2 cellular contexts compared by ENCODE assay signal in the genomic region with DNA sequence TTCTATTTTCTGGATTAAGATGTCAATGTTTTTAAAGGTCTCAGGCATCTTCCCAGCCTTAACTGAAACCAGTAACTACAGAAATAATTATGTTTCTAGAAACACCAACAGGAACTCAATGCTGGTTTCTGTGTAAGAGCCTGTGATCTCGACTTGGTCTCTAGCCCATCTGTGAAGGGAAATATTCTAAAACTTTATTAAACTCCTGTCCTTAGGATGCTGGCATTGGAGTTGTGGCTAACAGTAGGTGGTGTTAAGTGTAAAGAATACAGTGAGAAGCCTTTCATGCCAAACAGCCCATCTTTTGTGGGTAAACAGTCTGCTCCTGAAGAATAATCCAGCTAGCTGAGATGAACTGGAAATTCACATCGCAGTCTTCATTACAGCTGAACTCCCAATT.
TF ChIP-seq lines count a peak whose summit lies in the region.

No MANE protein-coding gene starts in this region.

TF ChIP-seq in Ishikawa, 13 proteins besides CTCF, POLR2A, EP300 and RAD21 (continued from another document):
- TF ChIP-seq, protein P1, sequence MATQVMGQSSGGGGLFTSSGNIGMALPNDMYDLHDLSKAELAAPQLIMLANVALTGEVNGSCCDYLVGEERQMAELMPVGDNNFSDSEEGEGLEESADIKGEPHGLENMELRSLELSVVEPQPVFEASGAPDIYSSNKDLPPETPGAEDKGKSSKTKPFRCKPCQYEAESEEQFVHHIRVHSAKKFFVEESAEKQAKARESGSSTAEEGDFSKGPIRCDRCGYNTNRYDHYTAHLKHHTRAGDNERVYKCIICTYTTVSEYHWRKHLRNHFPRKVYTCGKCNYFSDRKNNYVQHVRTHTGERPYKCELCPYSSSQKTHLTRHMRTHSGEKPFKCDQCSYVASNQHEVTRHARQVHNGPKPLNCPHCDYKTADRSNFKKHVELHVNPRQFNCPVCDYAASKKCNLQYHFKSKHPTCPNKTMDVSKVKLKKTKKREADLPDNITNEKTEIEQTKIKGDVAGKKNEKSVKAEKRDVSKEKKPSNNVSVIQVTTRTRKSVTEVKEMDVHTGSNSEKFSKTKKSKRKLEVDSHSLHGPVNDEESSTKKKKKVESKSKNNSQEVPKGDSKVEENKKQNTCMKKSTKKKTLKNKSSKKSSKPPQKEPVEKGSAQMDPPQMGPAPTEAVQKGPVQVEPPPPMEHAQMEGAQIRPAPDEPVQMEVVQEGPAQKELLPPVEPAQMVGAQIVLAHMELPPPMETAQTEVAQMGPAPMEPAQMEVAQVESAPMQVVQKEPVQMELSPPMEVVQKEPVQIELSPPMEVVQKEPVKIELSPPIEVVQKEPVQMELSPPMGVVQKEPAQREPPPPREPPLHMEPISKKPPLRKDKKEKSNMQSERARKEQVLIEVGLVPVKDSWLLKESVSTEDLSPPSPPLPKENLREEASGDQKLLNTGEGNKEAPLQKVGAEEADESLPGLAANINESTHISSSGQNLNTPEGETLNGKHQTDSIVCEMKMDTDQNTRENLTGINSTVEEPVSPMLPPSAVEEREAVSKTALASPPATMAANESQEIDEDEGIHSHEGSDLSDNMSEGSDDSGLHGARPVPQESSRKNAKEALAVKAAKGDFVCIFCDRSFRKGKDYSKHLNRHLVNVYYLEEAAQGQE (IDR thresholded peaks at IDR 0.05; ENCODE audit: low read depth), result no peak
- TF ChIP-seq TAF1 (IDR thresholded peaks at IDR 0.05; ENCODE audit: low read depth) (no peak), NFIC (IDR thresholded peaks at IDR 0.05) (no peak), TCF12 (IDR thresholded peaks at IDR 0.05; ENCODE audit: low read depth) (no peak)
- TF ChIP-seq, protein P2, sequence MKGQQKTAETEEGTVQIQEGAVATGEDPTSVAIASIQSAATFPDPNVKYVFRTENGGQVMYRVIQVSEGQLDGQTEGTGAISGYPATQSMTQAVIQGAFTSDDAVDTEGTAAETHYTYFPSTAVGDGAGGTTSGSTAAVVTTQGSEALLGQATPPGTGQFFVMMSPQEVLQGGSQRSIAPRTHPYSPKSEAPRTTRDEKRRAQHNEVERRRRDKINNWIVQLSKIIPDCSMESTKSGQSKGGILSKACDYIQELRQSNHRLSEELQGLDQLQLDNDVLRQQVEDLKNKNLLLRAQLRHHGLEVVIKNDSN (IDR thresholded peaks at IDR 0.05), result no peak

TF ChIP-seq in HepG2, 621 proteins besides CTCF, POLR2A, EP300 and RAD21 (continued from another document):
- TF ChIP-seq, protein P3, sequence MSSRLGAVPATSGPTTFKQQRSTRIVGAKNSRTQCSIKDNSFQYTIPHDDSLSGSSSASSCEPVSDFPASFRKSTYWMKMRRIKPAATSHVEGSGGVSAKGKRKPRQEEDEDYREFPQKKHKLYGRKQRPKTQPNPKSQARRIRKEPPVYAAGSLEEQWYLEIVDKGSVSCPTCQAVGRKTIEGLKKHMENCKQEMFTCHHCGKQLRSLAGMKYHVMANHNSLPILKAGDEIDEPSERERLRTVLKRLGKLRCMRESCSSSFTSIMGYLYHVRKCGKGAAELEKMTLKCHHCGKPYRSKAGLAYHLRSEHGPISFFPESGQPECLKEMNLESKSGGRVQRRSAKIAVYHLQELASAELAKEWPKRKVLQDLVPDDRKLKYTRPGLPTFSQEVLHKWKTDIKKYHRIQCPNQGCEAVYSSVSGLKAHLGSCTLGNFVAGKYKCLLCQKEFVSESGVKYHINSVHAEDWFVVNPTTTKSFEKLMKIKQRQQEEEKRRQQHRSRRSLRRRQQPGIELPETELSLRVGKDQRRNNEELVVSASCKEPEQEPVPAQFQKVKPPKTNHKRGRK (CRISPR knock-in tag; IDR thresholded peaks at IDR 0.05), result no peak
- TF ChIP-seq POLR2AphosphoS5 (IDR thresholded peaks at IDR 0.05; ENCODE audit: low read depth, low read length) (no peak), ZC3H4 (CRISPR knock-in tag; IDR thresholded peaks at IDR 0.05; ENCODE audit: borderline replicate concordance) (no peak), ZNF431 (CRISPR knock-in tag; IDR thresholded peaks at IDR 0.05; ENCODE audit: borderline replicate concordance, low read depth) (no peak), GFI1 (CRISPR knock-in tag; IDR thresholded peaks at IDR 0.05; ENCODE audit: borderline replicate concordance) (no peak), BORCS8-MEF2B (CRISPR knock-in tag; IDR thresholded peaks at IDR 0.05) (no peak), ZMAT3 (CRISPR knock-in tag; conservative IDR thresholded peaks at IDR 0.05) (no peak), ZNF10 (CRISPR knock-in tag; IDR thresholded peaks at IDR 0.05; ENCODE audit: borderline replicate concordance, low read depth) (no peak), ZNF557 (CRISPR knock-in tag; IDR thresholded peaks at IDR 0.05) (no peak)
- TF ChIP-seq, protein P4, sequence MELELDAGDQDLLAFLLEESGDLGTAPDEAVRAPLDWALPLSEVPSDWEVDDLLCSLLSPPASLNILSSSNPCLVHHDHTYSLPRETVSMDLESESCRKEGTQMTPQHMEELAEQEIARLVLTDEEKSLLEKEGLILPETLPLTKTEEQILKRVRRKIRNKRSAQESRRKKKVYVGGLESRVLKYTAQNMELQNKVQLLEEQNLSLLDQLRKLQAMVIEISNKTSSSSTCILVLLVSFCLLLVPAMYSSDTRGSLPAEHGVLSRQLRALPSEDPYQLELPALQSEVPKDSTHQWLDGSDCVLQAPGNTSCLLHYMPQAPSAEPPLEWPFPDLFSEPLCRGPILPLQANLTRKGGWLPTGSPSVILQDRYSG (CRISPR knock-in tag; IDR thresholded peaks at IDR 0.05), result no peak
- TF ChIP-seq, protein P5, sequence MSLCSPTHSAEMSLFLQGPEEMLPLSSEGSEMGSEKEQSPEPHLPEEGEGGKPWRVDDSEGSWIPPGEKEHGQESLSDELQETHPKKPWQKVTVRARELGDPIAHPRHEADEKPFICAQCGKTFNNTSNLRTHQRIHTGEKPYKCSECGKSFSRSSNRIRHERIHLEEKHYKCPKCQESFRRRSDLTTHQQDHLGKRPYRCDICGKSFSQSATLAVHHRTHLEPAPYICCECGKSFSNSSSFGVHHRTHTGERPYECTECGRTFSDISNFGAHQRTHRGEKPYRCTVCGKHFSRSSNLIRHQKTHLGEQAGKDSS (CRISPR knock-in tag; IDR thresholded peaks at IDR 0.05; ENCODE audit: borderline replicate concordance, low read depth), result no peak
- TF ChIP-seq, protein P6, sequence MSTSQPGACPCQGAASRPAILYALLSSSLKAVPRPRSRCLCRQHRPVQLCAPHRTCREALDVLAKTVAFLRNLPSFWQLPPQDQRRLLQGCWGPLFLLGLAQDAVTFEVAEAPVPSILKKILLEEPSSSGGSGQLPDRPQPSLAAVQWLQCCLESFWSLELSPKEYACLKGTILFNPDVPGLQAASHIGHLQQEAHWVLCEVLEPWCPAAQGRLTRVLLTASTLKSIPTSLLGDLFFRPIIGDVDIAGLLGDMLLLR (CRISPR knock-in tag; IDR thresholded peaks at IDR 0.05), result no peak
